In the genomic region with DNA sequence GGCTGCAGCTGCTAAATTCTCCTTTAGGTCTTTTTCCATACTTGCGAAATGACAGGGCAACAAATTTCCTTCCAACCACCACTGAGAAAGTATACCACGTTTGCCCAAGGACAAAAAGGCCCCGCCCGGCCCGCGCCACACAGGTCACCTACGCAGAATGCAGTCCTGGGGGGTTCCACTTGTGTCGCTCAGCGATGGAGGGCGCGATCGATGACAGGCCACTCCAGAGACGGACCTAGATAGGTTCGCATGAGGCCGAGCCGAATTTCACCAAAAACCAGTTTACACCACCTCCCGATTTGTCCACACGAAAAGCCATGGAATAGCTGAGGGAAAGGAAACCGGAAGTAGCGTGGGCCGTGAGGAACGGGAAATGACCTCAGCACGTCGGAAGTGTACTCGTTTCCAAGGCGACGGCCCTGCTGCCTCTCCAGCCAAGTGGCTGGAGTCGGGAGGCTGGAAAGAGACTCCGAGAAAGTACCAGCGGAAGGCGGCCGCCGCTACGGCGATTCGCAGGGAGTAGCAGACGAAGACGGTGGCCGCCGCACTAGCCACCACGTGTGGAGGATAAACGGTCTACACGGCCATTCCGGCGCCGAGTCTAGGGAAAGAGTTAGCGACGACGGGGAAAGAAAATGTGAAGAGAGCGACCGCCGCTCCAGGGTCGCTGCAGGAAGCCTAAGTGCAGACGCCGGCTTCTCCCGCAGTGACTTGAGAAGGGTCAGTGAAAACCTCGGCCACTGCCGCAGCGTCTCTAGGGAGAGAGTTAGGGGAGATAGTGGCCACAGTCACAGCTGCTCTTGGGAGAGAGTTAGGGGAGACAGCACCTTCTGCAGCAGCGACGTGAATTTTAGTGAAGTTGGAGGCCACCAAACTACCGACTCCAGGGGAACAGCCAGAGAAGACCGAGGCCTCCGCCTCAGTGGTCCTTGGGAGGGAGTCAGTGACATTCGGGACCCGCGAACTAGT, we compare ENCODE assay signal across 8 cellular contexts. TPM values are rescaled to one million over a fixed set of nuclear protein-coding genes. Genes with fewer than 3 reads are reported as not detected.
DNase-seq lines count a peak whose midpoint lies in the region; ATAC-seq and TF ChIP-seq lines count a peak whose summit lies in the region.

A gene (plus strand): TSS at position 398 of the 969 bp plus-strand sequence. CDS start 959 bp downstream, outside the sequence.

- H3K36me3 ChIP-seq in spleen, result peaks cover 0 to 41% (median 30%) of the 10 kb centered on the region in 6 donors

- TF ChIP-seq CTCF in WI38 (IDR thresholded peaks at IDR 0.05; ENCODE audit: low read depth, low read length), result no peak
- TF ChIP-seq CTCF in cardiac fibroblast (IDR thresholded peaks at IDR 0.05; ENCODE audit: low read depth, low read length), result no peak
- peak in 6 of 11 experiments; percentile 14 to 44 (median 33) for TF ChIP-seq CTCF in spleen (IDR thresholded peaks at IDR 0.05 in 8 of 11, conservative IDR thresholded peaks at IDR 0.05 in 3 of 11)

- H3K9me3 ChIP-seq in spleen, result no peaks in the 10 kb centered on the region

- H3K4me3 ChIP-seq in WI38 (ENCODE audit: low read depth, low read length) (peak within 1 kb of the TSS; percentile 93), cardiac fibroblast (replicated peaks in 1 of 2; ENCODE audit: low read depth in 2 of 2, low read length in 2 of 2) (peak within 1 kb of the TSS; percentile 71 to 78), spleen (peak within 1 kb of the TSS; percentile 64 to 99 (median 89))

- WGBS in spleen, 5 donors, result 0 to 1% (median 0%) methylated on average over 64 to 67 of the region's 67 CpGs

- peak; percentile 94 for DNase-seq in ACHN
- DNase-seq in NCI-H2196 treated with DMSO at 0.1 percent for 48 hours (lab: John Stamatoyannopoulos, UW; ENCODE audit: unreplicated experiment), result peak; percentile 94
- DNase-seq in cardiac fibroblast (ENCODE audit: low read depth in 2 of 2), result peak; percentile 96
- DNase-seq in inferior parietal cortex (ENCODE audit: extremely low spot score), result peak; percentile 98
- DNase-seq in spleen, result peak; percentile 96

- no peaks in the 10 kb centered on the region for H3K27me3 ChIP-seq in spleen (replicated peaks in 1 of 7)

- intact Hi-C loops in spleen (cut with DNase I; ENCODE audit: low total_unique reads), result loop anchor here (5.0 to 10.0 kb wide), 2 partner anchors 36 to 289 kb away; a partner anchor contains a TSS

- in situ Hi-C loops in ACHN (cut with HindIII; ENCODE audit: low pct_ligation_motif_present, low pct_unique_long_range_greater_than_20kb, low sequenced_read_pairs), result no loop called here

- ATAC-seq in GM18870 (IDR thresholded peaks at IDR 0.05; ENCODE audit: unreplicated experiment) (peak; percentile 87), HG03135 (IDR thresholded peaks at IDR 0.05; ENCODE audit: unreplicated experiment) (peak; percentile 87)

- H3K4me1 ChIP-seq in spleen, result peaks cover 11 to 63% (median 40%) of the 10 kb centered on the region in 6 donors

- TF ChIP-seq POLR2A in spleen (IDR thresholded peaks at IDR 0.05), result peak in 2 of 3 donors; percentile 25 to 45

- H3K27ac ChIP-seq in spleen, result peak within 1 kb of the TSS; percentile 89 to 95 (median 92)

RNA-seq across cellular contexts. Expression of the gene that starts here (rescaled TPM):
- total RNA-seq in spleen, result 1 to 10 TPM; 5.9 to 8.6 (median 7.3) TPM
- 1 to 10 TPM; 2.8 to 4.5 (median 3.2) TPM for polyA plus RNA-seq in spleen

Comparison
In these comparisons a context has a peak if more than half of its experiments do, and no peak if none do; other contexts are left out.
1. Peak in every context shown above with its lines: DNase-seq, ATAC-seq, H3K4me3 ChIP-seq and H3K27ac ChIP-seq.
2. CTCF ChIP-seq: peak in spleen (6 of 11); none in WI38 (single experiment) and cardiac fibroblast (single experiment).